ENCODE assay signal across 19 cellular contexts in the genomic region with DNA sequence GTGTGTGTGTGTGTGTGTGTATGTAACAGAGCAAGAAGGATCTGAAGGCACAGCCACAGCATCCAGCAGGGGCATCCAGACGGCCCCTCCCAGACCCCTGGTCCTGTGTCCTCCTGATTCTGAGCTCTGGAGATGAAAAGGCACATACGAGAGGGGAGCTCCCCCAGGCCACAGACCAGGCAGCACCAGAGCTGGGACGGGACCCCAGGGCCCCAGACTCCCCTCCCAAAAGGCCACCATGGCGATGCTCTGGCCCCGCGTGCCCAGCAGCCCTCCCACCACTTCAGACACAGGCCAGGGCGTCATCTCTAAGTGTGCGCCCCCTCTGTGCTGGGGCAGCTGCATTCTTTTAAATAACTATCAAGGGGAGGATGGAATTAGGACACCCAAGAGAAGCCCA.
"Had no signal": no experiment of that assay in that cellular context is flagged by ENCODE, and none has a peak within 500 bp of the region (broad histone marks: within the 10 kb centered on the region; RNA-seq: fewer than 3 reads in every experiment).

No MANE protein-coding gene starts in this region.

- H3K27me3 ChIP-seq: neural progenitor cell, right lobe of liver, vagina had no signal

- H3K27ac ChIP-seq: heart left ventricle, neural progenitor cell, parathyroid adenoma, psoas muscle, right lobe of liver, thoracic aorta, vagina had no signal

- DNase-seq: effector memory CD4-positive, alpha-beta T cell; heart left ventricle; hippocampal formation; occipital lobe; retina; right lobe of liver; stimulated activated CD4-positive, alpha-beta T cell treated with anti-CD3 and anti-CD28 coated beads, Interleukin-2, amount 100 ng/mL, for 24 hours; stimulated activated CD4-positive, alpha-beta T cell treated with anti-CD3 and anti-CD28 coated beads, Interleukin-4, amount 100 ng/mL, for 4 hours; stimulated activated naive B cell treated with anti-CD40 and anti-IgM and Interleukin-4, amounts not matched to agents 10 μg/mL and 1 μg/mL and 100 μg/mL, for 72 hours; stimulated activated naive CD8-positive, alpha-beta T cell treated with anti-CD3 and anti-CD28 coated beads, Interleukin-15, amount 100 ng/mL, for 72 hours; substantia nigra; trophoblast cell had no signal

- H3K4me3 ChIP-seq: heart left ventricle, neural progenitor cell, psoas muscle, right lobe of liver, thoracic aorta, vagina had no signal

- H3K36me3 ChIP-seq: heart left ventricle, neural progenitor cell, right lobe of liver, thoracic aorta, vagina had no signal

- ATAC-seq: esophagus mucosa; heart left ventricle; natural killer cell treated with Interleukin-12 subunit alpha and Interleukin-12 subunit beta and Interleukin-15 and Interleukin-18, amount 100 ng/mL, for 72 hours; psoas muscle; stimulated activated naive B cell treated with anti-CD40 and anti-IgM and Interleukin-4, amounts not matched to agents 10 μg/mL and 1 μg/mL and 100 μg/mL, for 72 hours; stimulated activated naive CD8-positive, alpha-beta T cell treated with anti-CD3 and anti-CD28 coated beads, Interleukin-15, amount 100 ng/mL, for 72 hours had no signal

- H3K9me3 ChIP-seq: right lobe of liver had no signal

- H3K4me1 ChIP-seq: heart left ventricle, neural progenitor cell, parathyroid adenoma, psoas muscle, right lobe of liver, vagina had no signal
